ENCODE assay signal across 1 cellular context in genomic region chr1:156251527-156251926, GRCh38.
TF ChIP-seq lines count a peak whose summit lies in the region.

No MANE protein-coding gene starts in this region.

TF ChIP-seq in K562, 482 proteins besides CTCF, POLR2A, EP300 and RAD21:
- TF ChIP-seq HDAC1 (IDR thresholded peaks at IDR 0.05): no peak
- TF ChIP-seq RBFOX2 (IDR thresholded peaks at IDR 0.05; ENCODE audit: low read depth, low read length): 0 out of 2 replicates have a peak, but pooled peaks have one; percentile 26
